ENCODE assay signal across 8 cellular contexts in genomic region chr2:113080134-113080533, GRCh38. TPM values are rescaled to one million over a fixed set of nuclear protein-coding genes. Genes with fewer than 3 reads are reported as not detected.
DNase-seq lines count a peak whose midpoint lies in the region; ATAC-seq and TF ChIP-seq lines count a peak whose summit lies in the region.

No MANE protein-coding gene starts in this region.

- peak overlapping the region in 1 of 59 donors; percentile 29 for H3K27ac ChIP-seq in dorsolateral prefrontal cortex
- H3K27ac ChIP-seq in aorta (ENCODE audit: low read depth in 1 of 2, low read length in 2 of 2) = no peak overlapping the region

- peak; percentile 60 to 61 for ATAC-seq in activated CD4-positive, CD25-positive, alpha-beta regulatory T cell treated with anti-CD3 and anti-CD28 coated beads, Interleukin-2, amount 50 U/mL, for 24 hours
- ATAC-seq in mucosa of descending colon (peak; percentile 32), aorta (ENCODE audit: low FRiP score) (peak; percentile 52), GM18511 (IDR thresholded peaks at IDR 0.05; ENCODE audit: unreplicated experiment) (no peak)

- H3K36me3 ChIP-seq in mucosa of descending colon (ENCODE audit: low read depth) (no peaks in the 10 kb centered on the region), aorta (ENCODE audit: control insufficient read depth in 1 of 2, insufficient read depth in 2 of 2, low read length in 1 of 2) (no peaks in the 10 kb centered on the region)

- WGBS in aorta, 2 donors = 28 to 35% methylated on average over 9 of the region's 9 CpGs

- TF ChIP-seq CTCF in GM12874 (IDR thresholded peaks at IDR 0.05; ENCODE audit: insufficient read depth, low read depth, low read length) (peak; percentile 85), dorsolateral prefrontal cortex (IDR thresholded peaks at IDR 0.05 in 54 of 56, conservative IDR thresholded peaks at IDR 0.05 in 2 of 56; ENCODE audit: low read depth in 1 of 56, partially characterized antibody in 56 of 56) (peak in 50 of 56 donors; percentile 10 to 59 (median 40)), mucosa of descending colon (IDR thresholded peaks at IDR 0.05) (peak; percentile 50)

- H3K4me3 ChIP-seq in dorsolateral prefrontal cortex (no peak overlapping the region), mucosa of descending colon (no peak overlapping the region), aorta (ENCODE audit: low read length in 2 of 2) (no peak overlapping the region)

- DNase-seq in LHCN-M2 (ENCODE audit: low read depth) = peak; percentile 14
- no peak for DNase-seq in dorsolateral prefrontal cortex
- DNase-seq in mucosa of descending colon = peak in 2 of 3 donors; percentile 43 to 52
- DNase-seq in aorta = no peak
- DNase-seq in hippocampal formation (lab: John Stamatoyannopoulos, UW) = no peak

- H3K4me1 ChIP-seq in mucosa of descending colon (ENCODE audit: low read depth) (no peaks in the 10 kb centered on the region), aorta (ENCODE audit: control insufficient read depth in 1 of 2, insufficient read depth in 2 of 2, low read length in 2 of 2) (no peaks in the 10 kb centered on the region)

- no peaks in the 10 kb centered on the region for H3K9me3 ChIP-seq in mucosa of descending colon
- peaks cover 2% of the 10 kb centered on the region for H3K9me3 ChIP-seq in aorta (ENCODE audit: control insufficient read depth, low read length)

- H3K27me3 ChIP-seq in dorsolateral prefrontal cortex = peaks cover 0 to 8% (median 0%) of the 10 kb centered on the region in 45 donors
- H3K27me3 ChIP-seq in aorta (ENCODE audit: control insufficient read depth in 1 of 2, insufficient read depth in 2 of 2, low read length in 1 of 2) = no peaks in the 10 kb centered on the region

- intact Hi-C loops in dorsolateral prefrontal cortex (cut with DNase I) (no loop called here), mucosa of descending colon (cut with DNase I, micrococcal nuclease) (no loop called here), aorta (cut with DNase I) (no loop called here)

RNA-seq across cellular contexts. Expression of gene IL1F10, which starts 12.4 kb away (rescaled TPM):
- total RNA-seq in LHCN-M2 (2014; rRNA removed) (not detected in 2 replicates), dorsolateral prefrontal cortex (not detected), mucosa of descending colon (not detected), aorta (not detected)
- polyA plus RNA-seq in LHCN-M2 (2012) = not detected
- polyA plus RNA-seq in aorta = not detected

RNA-seq across cellular contexts. Expression of gene IL36RN, which starts 21.1 kb away (rescaled TPM):
- not detected in 2 replicates for total RNA-seq in LHCN-M2 (2014; rRNA removed)
- polyA plus RNA-seq in LHCN-M2 (2012) = not detected
- not detected for total RNA-seq in dorsolateral prefrontal cortex
- not detected for total RNA-seq in mucosa of descending colon
- not detected for total RNA-seq in aorta
- polyA plus RNA-seq in aorta = not detected

RNA-seq across cellular contexts. Expression of gene IL36B, which starts 27.5 kb away (rescaled TPM):
- total RNA-seq in LHCN-M2 (2014; rRNA removed) = not detected in 2 replicates
- polyA plus RNA-seq in LHCN-M2 (2012) = not detected
- total RNA-seq in dorsolateral prefrontal cortex = not detected
- not detected for total RNA-seq in mucosa of descending colon
- total RNA-seq in aorta = not detected
- not detected for polyA plus RNA-seq in aorta

RNA-seq across cellular contexts. Expression of gene IL1RN, which starts 47.3 kb away (rescaled TPM):
- total RNA-seq in LHCN-M2 (2014; rRNA removed) (not detected in 2 replicates), dorsolateral prefrontal cortex (1 to 10 TPM in 14 of 120 experiments, under 1 TPM in 34, not detected in 72; 0.23 to 4.3 (median 0.61) TPM), mucosa of descending colon (10 to 100 TPM in 1 of 3 donors, under 1 TPM in 2; 0.17 to 11.9 (median 0.76) TPM), aorta (1 to 10 TPM; 6.0 to 7.1 TPM)
- not detected for polyA plus RNA-seq in LHCN-M2 (2012)
- polyA plus RNA-seq in aorta = 10 to 100 TPM in 1 of 2 donors, under 1 TPM in 1; 0.74 to 11.6 TPM

Comparison
In these comparisons a context has a peak if more than half of its experiments do, and no peak if none do; other contexts are left out.
1. DNase-seq: peak in LHCN-M2 (single experiment) and mucosa of descending colon (2 of 3); none in dorsolateral prefrontal cortex (0 of 10), aorta (0 of 2) and hippocampal formation (0 of 2).
2. Peak in every context shown above with its lines, with median percentiles within 50 percentile points of each other: CTCF ChIP-seq.